In the genomic region with DNA sequence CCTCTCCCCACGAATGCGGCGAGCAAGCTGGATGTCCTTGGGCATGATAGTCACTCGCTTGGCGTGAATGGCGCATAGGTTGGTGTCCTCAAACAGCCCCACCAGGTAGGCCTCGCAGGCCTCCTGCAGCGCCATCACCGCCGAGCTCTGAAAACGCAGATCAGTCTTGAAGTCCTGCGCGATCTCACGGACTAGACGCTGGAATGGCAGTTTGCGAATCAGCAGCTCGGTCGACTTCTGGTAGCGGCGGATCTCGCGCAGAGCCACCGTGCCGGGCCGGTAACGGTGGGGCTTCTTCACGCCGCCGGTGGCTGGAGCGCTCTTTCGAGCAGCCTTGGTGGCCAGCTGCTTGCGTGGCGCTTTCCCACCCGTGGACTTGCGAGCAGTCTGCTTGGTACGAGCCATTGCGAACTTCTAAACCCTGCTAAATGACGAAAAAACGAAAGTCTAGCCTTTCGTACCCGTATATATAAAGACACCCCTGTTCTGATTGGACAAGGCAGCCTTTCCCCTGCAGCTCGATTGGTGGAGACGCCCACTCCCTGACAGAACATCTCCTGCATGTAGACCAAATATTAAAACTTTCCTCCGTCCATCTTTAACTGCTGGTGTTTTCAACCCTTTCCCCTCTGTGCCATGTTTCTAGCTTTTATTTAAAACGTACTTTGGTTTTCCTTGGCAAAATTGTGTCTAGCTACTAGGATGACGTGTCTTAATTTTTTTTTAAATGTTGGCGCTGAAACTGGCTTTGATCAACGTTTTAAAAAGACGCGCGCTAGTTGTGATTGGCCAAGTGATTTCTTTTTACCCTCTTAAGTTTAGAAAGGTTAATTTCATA, we compare ENCODE assay signal across 1 cellular context.
A peak's percentile ranks its signal among the peaks of the same experiment; 100 is the strongest.
TF ChIP-seq lines count a peak whose summit lies in the region.

No MANE protein-coding gene starts in this region.

TF ChIP-seq in K562, 482 proteins besides CTCF, POLR2A, EP300 and RAD21 (continued from another document and continues in another):
- TF ChIP-seq, protein P1, sequence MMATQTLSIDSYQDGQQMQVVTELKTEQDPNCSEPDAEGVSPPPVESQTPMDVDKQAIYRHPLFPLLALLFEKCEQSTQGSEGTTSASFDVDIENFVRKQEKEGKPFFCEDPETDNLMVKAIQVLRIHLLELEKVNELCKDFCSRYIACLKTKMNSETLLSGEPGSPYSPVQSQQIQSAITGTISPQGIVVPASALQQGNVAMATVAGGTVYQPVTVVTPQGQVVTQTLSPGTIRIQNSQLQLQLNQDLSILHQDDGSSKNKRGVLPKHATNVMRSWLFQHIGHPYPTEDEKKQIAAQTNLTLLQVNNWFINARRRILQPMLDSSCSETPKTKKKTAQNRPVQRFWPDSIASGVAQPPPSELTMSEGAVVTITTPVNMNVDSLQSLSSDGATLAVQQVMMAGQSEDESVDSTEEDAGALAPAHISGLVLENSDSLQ (IDR thresholded peaks at IDR 0.05) = peak; percentile 61
- TF ChIP-seq HMG20A (CRISPR knock-in tag; conservative IDR thresholded peaks at IDR 0.05) = no peak
- peak; percentile 87 for TF ChIP-seq TGIF2 (CRISPR knock-in tag; IDR thresholded peaks at IDR 0.05)
- TF ChIP-seq, protein P2, sequence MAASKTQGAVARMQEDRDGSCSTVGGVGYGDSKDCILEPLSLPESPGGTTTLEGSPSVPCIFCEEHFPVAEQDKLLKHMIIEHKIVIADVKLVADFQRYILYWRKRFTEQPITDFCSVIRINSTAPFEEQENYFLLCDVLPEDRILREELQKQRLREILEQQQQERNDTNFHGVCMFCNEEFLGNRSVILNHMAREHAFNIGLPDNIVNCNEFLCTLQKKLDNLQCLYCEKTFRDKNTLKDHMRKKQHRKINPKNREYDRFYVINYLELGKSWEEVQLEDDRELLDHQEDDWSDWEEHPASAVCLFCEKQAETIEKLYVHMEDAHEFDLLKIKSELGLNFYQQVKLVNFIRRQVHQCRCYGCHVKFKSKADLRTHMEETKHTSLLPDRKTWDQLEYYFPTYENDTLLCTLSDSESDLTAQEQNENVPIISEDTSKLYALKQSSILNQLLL (CRISPR knock-in tag; IDR thresholded peaks at IDR 0.05; ENCODE audit: borderline replicate concordance) = no peak
- TF ChIP-seq CBX3 (IDR thresholded peaks at IDR 0.05; ENCODE audit: borderline replicate concordance in 1 of 2, low read length in 2 of 2) = no peak
- TF ChIP-seq POLR2H (tag; IDR thresholded peaks at IDR 0.05; ENCODE audit: low read depth) = peak; percentile 93
- TF ChIP-seq, protein P3, sequence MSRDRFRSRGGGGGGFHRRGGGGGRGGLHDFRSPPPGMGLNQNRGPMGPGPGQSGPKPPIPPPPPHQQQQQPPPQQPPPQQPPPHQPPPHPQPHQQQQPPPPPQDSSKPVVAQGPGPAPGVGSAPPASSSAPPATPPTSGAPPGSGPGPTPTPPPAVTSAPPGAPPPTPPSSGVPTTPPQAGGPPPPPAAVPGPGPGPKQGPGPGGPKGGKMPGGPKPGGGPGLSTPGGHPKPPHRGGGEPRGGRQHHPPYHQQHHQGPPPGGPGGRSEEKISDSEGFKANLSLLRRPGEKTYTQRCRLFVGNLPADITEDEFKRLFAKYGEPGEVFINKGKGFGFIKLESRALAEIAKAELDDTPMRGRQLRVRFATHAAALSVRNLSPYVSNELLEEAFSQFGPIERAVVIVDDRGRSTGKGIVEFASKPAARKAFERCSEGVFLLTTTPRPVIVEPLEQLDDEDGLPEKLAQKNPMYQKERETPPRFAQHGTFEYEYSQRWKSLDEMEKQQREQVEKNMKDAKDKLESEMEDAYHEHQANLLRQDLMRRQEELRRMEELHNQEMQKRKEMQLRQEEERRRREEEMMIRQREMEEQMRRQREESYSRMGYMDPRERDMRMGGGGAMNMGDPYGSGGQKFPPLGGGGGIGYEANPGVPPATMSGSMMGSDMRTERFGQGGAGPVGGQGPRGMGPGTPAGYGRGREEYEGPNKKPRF (IDR thresholded peaks at IDR 0.05; ENCODE audit: low read depth, low read length) = no peak
- 0 out of 2 replicates have a peak, but pooled peaks have one; percentile 63 for TF ChIP-seq ATF7 (IDR thresholded peaks at IDR 0.05)
- TF ChIP-seq TEAD1 (CRISPR knock-in tag; IDR thresholded peaks at IDR 0.05) = peak; percentile 17 to 68; a peak in 2 of 4 replicates
- TF ChIP-seq ZNF561 (CRISPR knock-in tag; conservative IDR thresholded peaks at IDR 0.05) = peak; percentile 55
- no peak; the same call in 1 of the 2 replicates for TF ChIP-seq NCOR1 (IDR thresholded peaks at IDR 0.05)
- TF ChIP-seq, protein P4, sequence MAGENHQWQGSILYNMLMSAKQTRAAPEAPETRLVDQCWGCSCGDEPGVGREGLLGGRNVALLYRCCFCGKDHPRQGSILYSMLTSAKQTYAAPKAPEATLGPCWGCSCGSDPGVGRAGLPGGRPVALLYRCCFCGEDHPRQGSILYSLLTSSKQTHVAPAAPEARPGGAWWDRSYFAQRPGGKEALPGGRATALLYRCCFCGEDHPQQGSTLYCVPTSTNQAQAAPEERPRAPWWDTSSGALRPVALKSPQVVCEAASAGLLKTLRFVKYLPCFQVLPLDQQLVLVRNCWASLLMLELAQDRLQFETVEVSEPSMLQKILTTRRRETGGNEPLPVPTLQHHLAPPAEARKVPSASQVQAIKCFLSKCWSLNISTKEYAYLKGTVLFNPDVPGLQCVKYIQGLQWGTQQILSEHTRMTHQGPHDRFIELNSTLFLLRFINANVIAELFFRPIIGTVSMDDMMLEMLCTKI (IDR thresholded peaks at IDR 0.05; ENCODE audit: partially characterized antibody) = no peak
- TF ChIP-seq, protein P5, sequence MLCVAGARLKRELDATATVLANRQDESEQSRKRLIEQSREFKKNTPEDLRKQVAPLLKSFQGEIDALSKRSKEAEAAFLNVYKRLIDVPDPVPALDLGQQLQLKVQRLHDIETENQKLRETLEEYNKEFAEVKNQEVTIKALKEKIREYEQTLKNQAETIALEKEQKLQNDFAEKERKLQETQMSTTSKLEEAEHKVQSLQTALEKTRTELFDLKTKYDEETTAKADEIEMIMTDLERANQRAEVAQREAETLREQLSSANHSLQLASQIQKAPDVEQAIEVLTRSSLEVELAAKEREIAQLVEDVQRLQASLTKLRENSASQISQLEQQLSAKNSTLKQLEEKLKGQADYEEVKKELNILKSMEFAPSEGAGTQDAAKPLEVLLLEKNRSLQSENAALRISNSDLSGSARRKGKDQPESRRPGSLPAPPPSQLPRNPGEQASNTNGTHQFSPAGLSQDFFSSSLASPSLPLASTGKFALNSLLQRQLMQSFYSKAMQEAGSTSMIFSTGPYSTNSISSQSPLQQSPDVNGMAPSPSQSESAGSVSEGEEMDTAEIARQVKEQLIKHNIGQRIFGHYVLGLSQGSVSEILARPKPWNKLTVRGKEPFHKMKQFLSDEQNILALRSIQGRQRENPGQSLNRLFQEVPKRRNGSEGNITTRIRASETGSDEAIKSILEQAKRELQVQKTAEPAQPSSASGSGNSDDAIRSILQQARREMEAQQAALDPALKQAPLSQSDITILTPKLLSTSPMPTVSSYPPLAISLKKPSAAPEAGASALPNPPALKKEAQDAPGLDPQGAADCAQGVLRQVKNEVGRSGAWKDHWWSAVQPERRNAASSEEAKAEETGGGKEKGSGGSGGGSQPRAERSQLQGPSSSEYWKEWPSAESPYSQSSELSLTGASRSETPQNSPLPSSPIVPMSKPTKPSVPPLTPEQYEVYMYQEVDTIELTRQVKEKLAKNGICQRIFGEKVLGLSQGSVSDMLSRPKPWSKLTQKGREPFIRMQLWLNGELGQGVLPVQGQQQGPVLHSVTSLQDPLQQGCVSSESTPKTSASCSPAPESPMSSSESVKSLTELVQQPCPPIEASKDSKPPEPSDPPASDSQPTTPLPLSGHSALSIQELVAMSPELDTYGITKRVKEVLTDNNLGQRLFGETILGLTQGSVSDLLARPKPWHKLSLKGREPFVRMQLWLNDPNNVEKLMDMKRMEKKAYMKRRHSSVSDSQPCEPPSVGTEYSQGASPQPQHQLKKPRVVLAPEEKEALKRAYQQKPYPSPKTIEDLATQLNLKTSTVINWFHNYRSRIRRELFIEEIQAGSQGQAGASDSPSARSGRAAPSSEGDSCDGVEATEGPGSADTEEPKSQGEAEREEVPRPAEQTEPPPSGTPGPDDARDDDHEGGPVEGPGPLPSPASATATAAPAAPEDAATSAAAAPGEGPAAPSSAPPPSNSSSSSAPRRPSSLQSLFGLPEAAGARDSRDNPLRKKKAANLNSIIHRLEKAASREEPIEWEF (CRISPR knock-in tag; IDR thresholded peaks at IDR 0.05) = no peak
- TF ChIP-seq CREM (IDR thresholded peaks at IDR 0.05; ENCODE audit: low read depth) = peak; percentile 57
- peak; percentile 29 for TF ChIP-seq PCBP1 (IDR thresholded peaks at IDR 0.05; ENCODE audit: low read depth, low read length, poor library complexity, severe bottlenecking)
- TF ChIP-seq ZNF384 (IDR thresholded peaks at IDR 0.05; ENCODE audit: low read depth, low read length) = no peak; the same call in none of the 2 replicates
- no peak for TF ChIP-seq ZNF79 (CRISPR knock-in tag; IDR thresholded peaks at IDR 0.05; ENCODE audit: low read depth)
- TF ChIP-seq PTBP1 (IDR thresholded peaks at IDR 0.05; ENCODE audit: low read depth, low read length) = peak; percentile 72
- TF ChIP-seq ZNF311 (CRISPR knock-in tag; IDR thresholded peaks at IDR 0.05) = no peak
- TF ChIP-seq, protein P6, sequence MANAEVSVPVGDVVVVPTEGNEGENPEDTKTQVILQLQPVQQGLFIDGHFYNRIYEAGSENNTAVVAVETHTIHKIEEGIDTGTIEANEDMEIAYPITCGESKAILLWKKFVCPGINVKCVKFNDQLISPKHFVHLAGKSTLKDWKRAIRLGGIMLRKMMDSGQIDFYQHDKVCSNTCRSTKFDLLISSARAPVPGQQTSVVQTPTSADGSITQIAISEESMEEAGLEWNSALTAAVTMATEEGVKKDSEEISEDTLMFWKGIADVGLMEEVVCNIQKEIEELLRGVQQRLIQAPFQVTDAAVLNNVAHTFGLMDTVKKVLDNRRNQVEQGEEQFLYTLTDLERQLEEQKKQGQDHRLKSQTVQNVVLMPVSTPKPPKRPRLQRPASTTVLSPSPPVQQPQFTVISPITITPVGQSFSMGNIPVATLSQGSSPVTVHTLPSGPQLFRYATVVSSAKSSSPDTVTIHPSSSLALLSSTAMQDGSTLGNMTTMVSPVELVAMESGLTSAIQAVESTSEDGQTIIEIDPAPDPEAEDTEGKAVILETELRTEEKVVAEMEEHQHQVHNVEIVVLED (CRISPR knock-in tag; IDR thresholded peaks at IDR 0.05) = no peak
- TF ChIP-seq, protein P7, sequence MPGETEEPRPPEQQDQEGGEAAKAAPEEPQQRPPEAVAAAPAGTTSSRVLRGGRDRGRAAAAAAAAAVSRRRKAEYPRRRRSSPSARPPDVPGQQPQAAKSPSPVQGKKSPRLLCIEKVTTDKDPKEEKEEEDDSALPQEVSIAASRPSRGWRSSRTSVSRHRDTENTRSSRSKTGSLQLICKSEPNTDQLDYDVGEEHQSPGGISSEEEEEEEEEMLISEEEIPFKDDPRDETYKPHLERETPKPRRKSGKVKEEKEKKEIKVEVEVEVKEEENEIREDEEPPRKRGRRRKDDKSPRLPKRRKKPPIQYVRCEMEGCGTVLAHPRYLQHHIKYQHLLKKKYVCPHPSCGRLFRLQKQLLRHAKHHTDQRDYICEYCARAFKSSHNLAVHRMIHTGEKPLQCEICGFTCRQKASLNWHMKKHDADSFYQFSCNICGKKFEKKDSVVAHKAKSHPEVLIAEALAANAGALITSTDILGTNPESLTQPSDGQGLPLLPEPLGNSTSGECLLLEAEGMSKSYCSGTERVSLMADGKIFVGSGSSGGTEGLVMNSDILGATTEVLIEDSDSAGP (CRISPR knock-in tag; IDR thresholded peaks at IDR 0.05) = peak; percentile 79
- TF ChIP-seq ZNF77 (CRISPR knock-in tag; IDR thresholded peaks at IDR 0.05) = no peak
- no peak for TF ChIP-seq HNRNPH1 (optimal IDR thresholded peaks at IDR 0.05; ENCODE audit: low read depth, low read length)
- TF ChIP-seq, protein P8, sequence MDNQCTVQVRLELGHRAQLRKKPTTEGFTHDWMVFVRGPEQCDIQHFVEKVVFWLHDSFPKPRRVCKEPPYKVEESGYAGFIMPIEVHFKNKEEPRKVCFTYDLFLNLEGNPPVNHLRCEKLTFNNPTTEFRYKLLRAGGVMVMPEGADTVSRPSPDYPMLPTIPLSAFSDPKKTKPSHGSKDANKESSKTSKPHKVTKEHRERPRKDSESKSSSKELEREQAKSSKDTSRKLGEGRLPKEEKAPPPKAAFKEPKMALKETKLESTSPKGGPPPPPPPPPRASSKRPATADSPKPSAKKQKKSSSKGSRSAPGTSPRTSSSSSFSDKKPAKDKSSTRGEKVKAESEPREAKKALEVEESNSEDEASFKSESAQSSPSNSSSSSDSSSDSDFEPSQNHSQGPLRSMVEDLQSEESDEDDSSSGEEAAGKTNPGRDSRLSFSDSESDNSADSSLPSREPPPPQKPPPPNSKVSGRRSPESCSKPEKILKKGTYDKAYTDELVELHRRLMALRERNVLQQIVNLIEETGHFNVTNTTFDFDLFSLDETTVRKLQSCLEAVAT (IDR thresholded peaks at IDR 0.05) = peak; percentile 96 to 98
- TF ChIP-seq PHB (CRISPR knock-in tag; IDR thresholded peaks at IDR 0.05) = peak; percentile 97
- TF ChIP-seq XRCC3 (IDR thresholded peaks at IDR 0.05) = peak; percentile 62; the same call in 1 of the 2 replicates
- no peak for TF ChIP-seq BCL6 (CRISPR knock-in tag; IDR thresholded peaks at IDR 0.05)
- TF ChIP-seq, protein P9, sequence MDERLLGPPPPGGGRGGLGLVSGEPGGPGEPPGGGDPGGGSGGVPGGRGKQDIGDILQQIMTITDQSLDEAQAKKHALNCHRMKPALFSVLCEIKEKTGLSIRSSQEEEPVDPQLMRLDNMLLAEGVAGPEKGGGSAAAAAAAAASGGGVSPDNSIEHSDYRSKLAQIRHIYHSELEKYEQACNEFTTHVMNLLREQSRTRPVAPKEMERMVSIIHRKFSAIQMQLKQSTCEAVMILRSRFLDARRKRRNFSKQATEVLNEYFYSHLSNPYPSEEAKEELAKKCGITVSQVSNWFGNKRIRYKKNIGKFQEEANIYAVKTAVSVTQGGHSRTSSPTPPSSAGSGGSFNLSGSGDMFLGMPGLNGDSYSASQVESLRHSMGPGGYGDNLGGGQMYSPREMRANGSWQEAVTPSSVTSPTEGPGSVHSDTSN (CRISPR knock-in tag; IDR thresholded peaks at IDR 0.05; ENCODE audit: low read depth) = no peak
- TF ChIP-seq, protein P9 (tag; conservative IDR thresholded peaks at IDR 0.05; ENCODE audit: low read depth) = no peak
- peak; percentile 95 for TF ChIP-seq MTA3 (IDR thresholded peaks at IDR 0.05; ENCODE audit: borderline replicate concordance)
- TF ChIP-seq MCM5 (IDR thresholded peaks at IDR 0.05; ENCODE audit: low read depth) = no peak
- TF ChIP-seq, protein P10, sequence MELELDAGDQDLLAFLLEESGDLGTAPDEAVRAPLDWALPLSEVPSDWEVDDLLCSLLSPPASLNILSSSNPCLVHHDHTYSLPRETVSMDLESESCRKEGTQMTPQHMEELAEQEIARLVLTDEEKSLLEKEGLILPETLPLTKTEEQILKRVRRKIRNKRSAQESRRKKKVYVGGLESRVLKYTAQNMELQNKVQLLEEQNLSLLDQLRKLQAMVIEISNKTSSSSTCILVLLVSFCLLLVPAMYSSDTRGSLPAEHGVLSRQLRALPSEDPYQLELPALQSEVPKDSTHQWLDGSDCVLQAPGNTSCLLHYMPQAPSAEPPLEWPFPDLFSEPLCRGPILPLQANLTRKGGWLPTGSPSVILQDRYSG (tag; conservative IDR thresholded peaks at IDR 0.05; ENCODE audit: low read depth) = no peak
